1 cellular context compared by ENCODE assay signal in genomic region chr14:50551877-50552276, GRCh38.
TF ChIP-seq lines count a peak whose summit lies in the region.

No MANE protein-coding gene starts in this region.

TF ChIP-seq in HepG2, 621 proteins besides CTCF, POLR2A, EP300 and RAD21:
- TF ChIP-seq PHF20 (CRISPR knock-in tag; IDR thresholded peaks at IDR 0.05) (no peak), ZNF414 (CRISPR knock-in tag; IDR thresholded peaks at IDR 0.05) (no peak), CENPX (CRISPR knock-in tag; IDR thresholded peaks at IDR 0.05) (no peak), RAD51 (IDR thresholded peaks at IDR 0.05; ENCODE audit: borderline replicate concordance) (no peak), NFRKB (IDR thresholded peaks at IDR 0.05) (no peak), ZNF160 (CRISPR knock-in tag; IDR thresholded peaks at IDR 0.05) (no peak), ZNF274 (CRISPR knock-in tag; IDR thresholded peaks at IDR 0.05) (no peak), REPIN1 (CRISPR knock-in tag; IDR thresholded peaks at IDR 0.05; ENCODE audit: borderline replicate concordance, low read depth) (no peak), HNF1A (IDR thresholded peaks at IDR 0.05; ENCODE audit: low read depth) (no peak), HNF1A (CRISPR knock-in tag; IDR thresholded peaks at IDR 0.05; ENCODE audit: borderline replicate concordance) (no peak)
